Comparison of ENCODE assay signal across 1 cellular context in genomic region chr17:80415626-80416042, GRCh38.
TF ChIP-seq lines count a peak whose summit lies in the region.

No MANE protein-coding gene starts in this region.

TF ChIP-seq in K562, 482 proteins besides CTCF, POLR2A, EP300 and RAD21 (continued from another document):
- TF ChIP-seq U2AF1 (optimal IDR thresholded peaks at IDR 0.05; ENCODE audit: low read depth, low read length) = no peak
- TF ChIP-seq, protein P1, sequence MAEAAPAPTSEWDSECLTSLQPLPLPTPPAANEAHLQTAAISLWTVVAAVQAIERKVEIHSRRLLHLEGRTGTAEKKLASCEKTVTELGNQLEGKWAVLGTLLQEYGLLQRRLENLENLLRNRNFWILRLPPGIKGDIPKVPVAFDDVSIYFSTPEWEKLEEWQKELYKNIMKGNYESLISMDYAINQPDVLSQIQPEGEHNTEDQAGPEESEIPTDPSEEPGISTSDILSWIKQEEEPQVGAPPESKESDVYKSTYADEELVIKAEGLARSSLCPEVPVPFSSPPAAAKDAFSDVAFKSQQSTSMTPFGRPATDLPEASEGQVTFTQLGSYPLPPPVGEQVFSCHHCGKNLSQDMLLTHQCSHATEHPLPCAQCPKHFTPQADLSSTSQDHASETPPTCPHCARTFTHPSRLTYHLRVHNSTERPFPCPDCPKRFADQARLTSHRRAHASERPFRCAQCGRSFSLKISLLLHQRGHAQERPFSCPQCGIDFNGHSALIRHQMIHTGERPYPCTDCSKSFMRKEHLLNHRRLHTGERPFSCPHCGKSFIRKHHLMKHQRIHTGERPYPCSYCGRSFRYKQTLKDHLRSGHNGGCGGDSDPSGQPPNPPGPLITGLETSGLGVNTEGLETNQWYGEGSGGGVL (CRISPR knock-in tag; IDR thresholded peaks at IDR 0.05) = no peak
- TF ChIP-seq PRMT5 (CRISPR knock-in tag; IDR thresholded peaks at IDR 0.05) = no peak
- no peak for TF ChIP-seq ZSCAN32 (CRISPR knock-in tag; IDR thresholded peaks at IDR 0.05)
- peak; percentile 52; the same call in 1 of the 2 replicates for TF ChIP-seq L3MBTL2 (IDR thresholded peaks at IDR 0.05)
- TF ChIP-seq CCAR2 (IDR thresholded peaks at IDR 0.05; ENCODE audit: low read depth, low read length) = no peak
- no peak for TF ChIP-seq MTA3 (IDR thresholded peaks at IDR 0.05; ENCODE audit: borderline replicate concordance)
- TF ChIP-seq YBX1 (IDR thresholded peaks at IDR 0.05) = no peak
- no peak for TF ChIP-seq ZNF830 (CRISPR knock-in tag; IDR thresholded peaks at IDR 0.05)
- TF ChIP-seq STAT6 (CRISPR knock-in tag; IDR thresholded peaks at IDR 0.05) = peak; percentile 69; the same call in 1 of the 2 replicates
- TF ChIP-seq ZNF175 (CRISPR knock-in tag; IDR thresholded peaks at IDR 0.05; ENCODE audit: low read depth) = no peak
- TF ChIP-seq CHD2 (IDR thresholded peaks at IDR 0.05; ENCODE audit: low read depth, low read length) = no peak
- TF ChIP-seq HDAC3 (IDR thresholded peaks at IDR 0.05; ENCODE audit: borderline replicate concordance, partially characterized antibody) = no peak
- 0 out of 2 replicates have a peak, but pooled peaks have one; percentile 6 for TF ChIP-seq ZNF75A (CRISPR knock-in tag; IDR thresholded peaks at IDR 0.05)
- no peak for TF ChIP-seq TAF15 (IDR thresholded peaks at IDR 0.05; ENCODE audit: low read depth, low read length)
- TF ChIP-seq ZBTB7A (IDR thresholded peaks at IDR 0.05; ENCODE audit: borderline replicate concordance, control insufficient read depth, low read depth, low read length) = peak; percentile 53; the same call in 1 of the 2 replicates
- TF ChIP-seq ZNF551 (CRISPR knock-in tag; IDR thresholded peaks at IDR 0.05) = no peak
- no peak for TF ChIP-seq ELK1 (CRISPR knock-in tag; IDR thresholded peaks at IDR 0.05)
- TF ChIP-seq NR2C1 (IDR thresholded peaks at IDR 0.05) = no peak
- no peak for TF ChIP-seq NR2C1 (tag; IDR thresholded peaks at IDR 0.05)
- 0 out of 2 replicates have a peak, but pooled peaks have one; percentile 23 for TF ChIP-seq ZBED1 (IDR thresholded peaks at IDR 0.05)
- no peak for TF ChIP-seq ZNF3 (CRISPR knock-in tag; IDR thresholded peaks at IDR 0.05)
- TF ChIP-seq KDM5B (IDR thresholded peaks at IDR 0.05; ENCODE audit: insufficient replicate concordance, low read depth, low read length) = no peak
TF ChIP-seq in K562: peak in this region for 7.
